Comparison of ENCODE assay signal across 39 cellular contexts in the genomic region with DNA sequence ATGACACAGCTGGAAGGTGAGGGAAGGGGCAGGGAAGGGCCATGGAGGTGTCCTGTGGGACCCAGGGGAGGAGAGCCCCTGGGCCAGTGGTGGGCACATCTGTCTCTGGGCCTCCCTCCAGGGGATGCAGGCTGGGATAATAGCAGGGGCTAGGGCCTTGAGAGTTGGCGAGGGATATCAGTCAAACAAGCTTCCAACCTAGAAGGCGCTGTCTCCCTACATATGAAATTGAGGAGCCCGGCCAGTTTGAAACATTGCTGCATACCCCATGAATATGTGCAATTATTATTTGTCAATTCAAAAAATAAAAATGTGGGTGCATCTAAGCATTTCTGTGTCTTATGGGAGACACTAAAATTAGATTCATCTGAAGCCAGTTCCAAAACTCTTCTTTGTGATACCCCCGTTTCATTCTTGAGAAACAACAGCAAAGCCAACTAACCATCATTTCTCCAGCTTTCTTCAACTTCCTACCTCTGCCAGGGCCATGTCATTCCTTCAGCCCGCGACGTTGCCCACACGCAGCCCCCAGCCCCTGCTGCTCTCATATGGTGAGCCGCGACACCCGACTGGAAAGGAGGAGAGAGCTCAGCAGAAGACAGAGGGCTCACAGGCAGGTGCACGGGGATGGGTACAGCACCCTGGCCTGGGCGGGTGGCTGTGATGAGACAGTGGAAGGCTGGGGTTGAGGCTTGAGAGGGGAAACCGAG.
"Had no signal": no experiment of that assay in that cellular context is flagged by ENCODE, and none has a peak within 500 bp of the region (broad histone marks: within the 10 kb centered on the region; RNA-seq: fewer than 3 reads in every experiment).

No MANE protein-coding gene starts in this region.

- H3K4me3 ChIP-seq: adrenal gland, ascending aorta, breast epithelium, cardiac muscle cell, colonic mucosa, dorsolateral prefrontal cortex, esophagus muscularis mucosa, gastrocnemius medialis, heart left ventricle had no signal

- H3K27ac Mint-ChIP-seq: activated CD4-positive, alpha-beta memory T cell treated with anti-CD3 and anti-CD28 coated beads for 36 hours; activated CD4-positive, alpha-beta T cell treated with anti-CD3 and anti-CD28 coated beads for 36 hours; activated CD4-positive, alpha-beta T cell treated with anti-CD3 and anti-CD28 coated beads, Interleukin-2, amount 10 ng/mL, durations not matched to agents 24 days and 14 days; activated CD8-positive, alpha-beta memory T cell treated with anti-CD3 and anti-CD28 coated beads, Interleukin-2, amount 10 ng/mL, durations not matched to agents 7 days and 5 days; activated CD8-positive, alpha-beta T cell treated with anti-CD3 and anti-CD28 coated beads, Interleukin-2, amount 10 ng/mL, durations not matched to agents 7 days and 5 days; activated naive CD4-positive, alpha-beta T cell treated with anti-CD3 and anti-CD28 coated beads for 36 hours; activated naive CD4-positive, alpha-beta T cell treated with anti-CD3 and anti-CD28 coated beads, Interleukin-2, amount 50 U/mL, for 24 hours; activated naive CD8-positive, alpha-beta T cell treated with anti-CD3 and anti-CD28 coated beads for 36 hours; activated naive CD8-positive, alpha-beta T cell treated with anti-CD3 and anti-CD28 coated beads, Interleukin-2, amount 50 U/mL, for 24 hours; activated T-helper 1 cell treated with anti-CD3 and anti-CD28 coated beads, Interleukin-12 subunit alpha, Interleukin-12 subunit beta, Interleukin-2, Interleukin-4 antibody, amounts not matched to agents 30 ng/mL and 10 ng/mL and 1 ng/mL, durations not matched to agents 14 hours and 24 hours and 36 hours; activated T-helper 2 cell treated with anti-CD3 and anti-CD28 coated beads, Interferon-gamma antibody, Interleukin-2, Interleukin-4, amounts not matched to agents 10 μg/mL and 5 μg/mL and 100 μg/mL, durations not matched to agents 14 hours and 24 hours and 36 hours; brain; dendritic cell treated with granulocyte-macrophage colony-stimulating factor and Interleukin-4, amounts not matched to agents 40 ng/mL and 50 ng/mL, for 4 days; effector memory CD8-positive, alpha-beta T cell; T-helper 17 cell; T-helper 2 cell treated with Interferon-gamma antibody and Interleukin-4, amounts not matched to agents 5 μg/mL and 100 μg/mL, for 36 hours had no signal

- H3K27ac ChIP-seq: adrenal gland, ascending aorta, breast epithelium, cardiac muscle cell, colonic mucosa, dorsolateral prefrontal cortex, esophagus muscularis mucosa, foreskin keratinocyte, gastrocnemius medialis, heart left ventricle had no signal

- H3K27me3 ChIP-seq: adrenal gland, ascending aorta, cardiac muscle cell, colonic mucosa, foreskin keratinocyte, gastrocnemius medialis had no signal

- H3K4me3 Mint-ChIP-seq: activated CD4-positive, alpha-beta memory T cell treated with anti-CD3 and anti-CD28 coated beads for 36 hours; activated CD4-positive, alpha-beta T cell treated with anti-CD3 and anti-CD28 coated beads for 36 hours; activated CD4-positive, alpha-beta T cell treated with anti-CD3 and anti-CD28 coated beads, Interleukin-2, amount 10 ng/mL, durations not matched to agents 24 days and 14 days; activated CD8-positive, alpha-beta memory T cell treated with anti-CD3 and anti-CD28 coated beads, Interleukin-2, amount 10 ng/mL, durations not matched to agents 7 days and 5 days; activated CD8-positive, alpha-beta T cell treated with anti-CD3 and anti-CD28 coated beads, Interleukin-2, amount 10 ng/mL, durations not matched to agents 7 days and 5 days; activated naive CD4-positive, alpha-beta T cell treated with anti-CD3 and anti-CD28 coated beads for 36 hours; activated naive CD4-positive, alpha-beta T cell treated with anti-CD3 and anti-CD28 coated beads, Interleukin-2, amount 50 U/mL, for 24 hours; activated naive CD8-positive, alpha-beta T cell treated with anti-CD3 and anti-CD28 coated beads for 36 hours; activated naive CD8-positive, alpha-beta T cell treated with anti-CD3 and anti-CD28 coated beads, Interleukin-2, amount 50 U/mL, for 24 hours; activated T-helper 1 cell treated with anti-CD3 and anti-CD28 coated beads, Interleukin-12 subunit alpha, Interleukin-12 subunit beta, Interleukin-2, Interleukin-4 antibody, amounts not matched to agents 30 ng/mL and 10 ng/mL and 1 ng/mL, durations not matched to agents 14 hours and 24 hours and 36 hours; brain; dendritic cell treated with granulocyte-macrophage colony-stimulating factor and Interleukin-4, amounts not matched to agents 40 ng/mL and 50 ng/mL, for 4 days; effector memory CD8-positive, alpha-beta T cell; T-helper 17 cell; T-helper 2 cell treated with Interferon-gamma antibody and Interleukin-4, amounts not matched to agents 5 μg/mL and 100 μg/mL, for 36 hours had no signal

- H3K4me1 ChIP-seq: adrenal gland, ascending aorta, breast epithelium, colonic mucosa, esophagus muscularis mucosa, foreskin keratinocyte, gastrocnemius medialis, heart left ventricle had no signal

- H3K9me3 Mint-ChIP-seq: activated CD4-positive, alpha-beta memory T cell treated with anti-CD3 and anti-CD28 coated beads for 36 hours; activated CD4-positive, alpha-beta T cell treated with anti-CD3 and anti-CD28 coated beads, Interleukin-2, amount 10 ng/mL, durations not matched to agents 24 days and 14 days; activated naive CD4-positive, alpha-beta T cell treated with anti-CD3 and anti-CD28 coated beads for 36 hours; activated naive CD4-positive, alpha-beta T cell treated with anti-CD3 and anti-CD28 coated beads, Interleukin-2, amount 50 U/mL, for 24 hours; activated naive CD8-positive, alpha-beta T cell treated with anti-CD3 and anti-CD28 coated beads for 36 hours; activated naive CD8-positive, alpha-beta T cell treated with anti-CD3 and anti-CD28 coated beads, Interleukin-2, amount 50 U/mL, for 24 hours; activated T-helper 1 cell treated with anti-CD3 and anti-CD28 coated beads, Interleukin-12 subunit alpha, Interleukin-12 subunit beta, Interleukin-2, Interleukin-4 antibody, amounts not matched to agents 30 ng/mL and 10 ng/mL and 1 ng/mL, durations not matched to agents 14 hours and 24 hours and 36 hours; activated T-helper 2 cell treated with anti-CD3 and anti-CD28 coated beads, Interferon-gamma antibody, Interleukin-2, Interleukin-4, amounts not matched to agents 10 μg/mL and 5 μg/mL and 100 μg/mL, durations not matched to agents 14 hours and 24 hours and 36 hours; dendritic cell treated with granulocyte-macrophage colony-stimulating factor and Interleukin-4, amounts not matched to agents 40 ng/mL and 50 ng/mL, for 4 days; effector memory CD8-positive, alpha-beta T cell; T-helper 2 cell treated with Interferon-gamma antibody and Interleukin-4, amounts not matched to agents 5 μg/mL and 100 μg/mL, for 36 hours had no signal

- H3K4me1 Mint-ChIP-seq: activated CD4-positive, alpha-beta T cell treated with anti-CD3 and anti-CD28 coated beads for 36 hours; activated CD4-positive, alpha-beta T cell treated with anti-CD3 and anti-CD28 coated beads, Interleukin-2, amount 10 ng/mL, durations not matched to agents 24 days and 14 days; activated CD8-positive, alpha-beta memory T cell treated with anti-CD3 and anti-CD28 coated beads, Interleukin-2, amount 10 ng/mL, durations not matched to agents 7 days and 5 days; activated naive CD4-positive, alpha-beta T cell treated with anti-CD3 and anti-CD28 coated beads, Interleukin-2, amount 50 U/mL, for 24 hours; activated naive CD8-positive, alpha-beta T cell treated with anti-CD3 and anti-CD28 coated beads for 36 hours; activated naive CD8-positive, alpha-beta T cell treated with anti-CD3 and anti-CD28 coated beads, Interleukin-2, amount 50 U/mL, for 24 hours; T-helper 17 cell had no signal

- H3K36me3 Mint-ChIP-seq: activated CD4-positive, alpha-beta memory T cell treated with anti-CD3 and anti-CD28 coated beads for 36 hours; activated CD8-positive, alpha-beta memory T cell treated with anti-CD3 and anti-CD28 coated beads, Interleukin-2, amount 10 ng/mL, durations not matched to agents 7 days and 5 days; activated naive CD4-positive, alpha-beta T cell treated with anti-CD3 and anti-CD28 coated beads, Interleukin-2, amount 50 U/mL, for 24 hours; activated naive CD8-positive, alpha-beta T cell treated with anti-CD3 and anti-CD28 coated beads for 36 hours; brain had no signal

- ATAC-seq: activated CD4-positive, alpha-beta T cell treated with anti-CD3 and anti-CD28 coated beads for 36 hours; activated CD8-positive, alpha-beta memory T cell treated with anti-CD3 and anti-CD28 coated beads, Interleukin-2, amount 10 ng/mL, durations not matched to agents 7 days and 5 days; activated CD8-positive, alpha-beta T cell treated with anti-CD3 and anti-CD28 coated beads, Interleukin-2, amount 10 ng/mL, durations not matched to agents 7 days and 5 days; activated naive CD8-positive, alpha-beta T cell treated with anti-CD3 and anti-CD28 coated beads, Interleukin-2, amount 50 U/mL, for 24 hours; effector memory CD8-positive, alpha-beta T cell; foreskin keratinocyte; gastrocnemius medialis; T-helper 17 cell had no signal

- H3K36me3 ChIP-seq: adrenal gland, ascending aorta, breast epithelium, cardiac muscle cell, colonic mucosa, esophagus muscularis mucosa, gastrocnemius medialis, heart left ventricle had no signal

- DNase-seq: activated CD4-positive, alpha-beta memory T cell treated with anti-CD3 and anti-CD28 coated beads for 36 hours; activated CD4-positive, alpha-beta T cell treated with anti-CD3 and anti-CD28 coated beads for 36 hours; activated CD4-positive, alpha-beta T cell treated with anti-CD3 and anti-CD28 coated beads, Interleukin-2, amount 10 ng/mL, durations not matched to agents 24 days and 14 days; activated CD4-positive, CD25-positive, alpha-beta regulatory T cell; activated CD4-positive, CD25-positive, alpha-beta regulatory T cell treated with anti-CD3 and anti-CD28 coated beads, Interleukin-2, amount 50 U/mL, for 72 hours; activated CD8-positive, alpha-beta memory T cell treated with anti-CD3 and anti-CD28 coated beads, Interleukin-2, amount 10 ng/mL, durations not matched to agents 7 days and 5 days; activated CD8-positive, alpha-beta memory T cell treated with anti-CD3 and anti-CD28 coated beads, Interleukin-2, amount 50 U/mL, for 4 hours; activated CD8-positive, alpha-beta T cell treated with anti-CD3 and anti-CD28 coated beads, Interleukin-2, amount 10 ng/mL, durations not matched to agents 7 days and 5 days; activated effector memory CD4-positive, alpha-beta T cell treated with anti-CD3 and anti-CD28 coated beads, Interleukin-2, amount 50 U/mL, for 16 hours; activated naive CD4-positive, alpha-beta T cell treated with anti-CD3 and anti-CD28 coated beads for 36 hours; activated naive CD8-positive, alpha-beta T cell treated with anti-CD3 and anti-CD28 coated beads for 36 hours; activated naive CD8-positive, alpha-beta T cell treated with anti-CD3 and anti-CD28 coated beads, Interleukin-2, amount 50 U/mL, for 24 hours; activated T-cell treated with anti-CD3 and anti-CD28 coated beads, Interleukin-2, amount 50 U/mL, for 1 hour; activated T-cell treated with anti-CD3 and anti-CD28 coated beads, Interleukin-2, amount 50 U/mL, for 48 hours; adrenal gland; central memory CD4-positive, alpha-beta T cell; cerebellar nuclear complex; colonic mucosa; dorsolateral prefrontal cortex; effector CD4-positive, alpha-beta T cell; effector memory CD8-positive, alpha-beta T cell; erythroblast; foreskin keratinocyte; gastrocnemius medialis; glutamatergic neuron; heart left ventricle; T-helper 1 cell; T-helper 17 cell; T1000 had no signal

- H3K9me3 ChIP-seq: adrenal gland, ascending aorta, breast epithelium, colonic mucosa, esophagus muscularis mucosa, gastrocnemius medialis, heart left ventricle had no signal

- H3K27me3 Mint-ChIP-seq: activated CD4-positive, alpha-beta memory T cell treated with anti-CD3 and anti-CD28 coated beads for 36 hours; activated CD4-positive, alpha-beta T cell treated with anti-CD3 and anti-CD28 coated beads for 36 hours; activated CD4-positive, alpha-beta T cell treated with anti-CD3 and anti-CD28 coated beads, Interleukin-2, amount 10 ng/mL, durations not matched to agents 24 days and 14 days; activated CD8-positive, alpha-beta memory T cell treated with anti-CD3 and anti-CD28 coated beads, Interleukin-2, amount 10 ng/mL, durations not matched to agents 7 days and 5 days; activated naive CD4-positive, alpha-beta T cell treated with anti-CD3 and anti-CD28 coated beads, Interleukin-2, amount 50 U/mL, for 24 hours; activated naive CD8-positive, alpha-beta T cell treated with anti-CD3 and anti-CD28 coated beads for 36 hours; activated naive CD8-positive, alpha-beta T cell treated with anti-CD3 and anti-CD28 coated beads, Interleukin-2, amount 50 U/mL, for 24 hours; dendritic cell treated with granulocyte-macrophage colony-stimulating factor and Interleukin-4, amounts not matched to agents 40 ng/mL and 50 ng/mL, for 4 days; effector memory CD8-positive, alpha-beta T cell; T-helper 17 cell had no signal
